1 cellular context compared by ENCODE assay signal in the genomic region with DNA sequence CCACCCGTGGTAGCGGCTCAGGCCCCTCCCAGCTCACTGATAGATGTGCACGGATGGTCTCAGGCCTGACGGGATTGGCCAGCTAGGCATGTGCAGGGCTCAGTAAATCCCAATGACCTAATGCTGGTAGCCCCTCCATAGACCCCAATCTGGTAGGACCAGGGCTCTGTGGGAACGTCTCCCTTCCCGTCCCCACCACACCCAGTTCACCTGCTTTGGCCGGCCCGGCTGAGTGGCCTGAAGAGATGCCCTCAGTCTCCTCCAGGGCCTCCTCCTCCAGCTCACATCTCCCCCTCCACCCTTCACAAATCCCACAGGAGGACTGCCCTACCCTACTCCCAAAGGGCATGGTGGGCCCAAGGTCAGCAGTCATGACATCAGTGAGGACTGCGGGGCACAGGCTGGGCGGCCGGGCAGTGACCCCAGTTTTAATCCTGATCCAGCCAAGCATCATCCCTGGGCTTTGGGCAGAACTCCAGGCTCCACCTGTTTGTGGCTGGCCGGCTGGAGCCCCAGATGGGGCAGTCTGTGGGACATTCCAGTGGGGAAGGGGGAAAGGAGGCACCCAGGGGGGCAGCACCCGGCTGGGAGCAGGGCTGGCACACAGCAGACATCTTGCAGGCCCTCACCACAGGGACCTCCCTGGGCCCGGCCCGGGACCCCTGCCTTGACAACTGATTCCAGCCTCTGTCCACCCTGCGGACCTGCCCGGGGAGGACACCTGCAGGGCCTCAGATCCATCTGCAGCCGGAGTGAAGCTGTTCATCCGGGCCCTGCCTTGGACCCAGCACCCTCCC.
TF ChIP-seq lines count a peak whose summit lies in the region.

No MANE protein-coding gene starts in this region.

TF ChIP-seq in GM23338, 12 proteins besides CTCF, POLR2A, EP300 and RAD21 (continued from another document):
- TF ChIP-seq, protein P1, sequence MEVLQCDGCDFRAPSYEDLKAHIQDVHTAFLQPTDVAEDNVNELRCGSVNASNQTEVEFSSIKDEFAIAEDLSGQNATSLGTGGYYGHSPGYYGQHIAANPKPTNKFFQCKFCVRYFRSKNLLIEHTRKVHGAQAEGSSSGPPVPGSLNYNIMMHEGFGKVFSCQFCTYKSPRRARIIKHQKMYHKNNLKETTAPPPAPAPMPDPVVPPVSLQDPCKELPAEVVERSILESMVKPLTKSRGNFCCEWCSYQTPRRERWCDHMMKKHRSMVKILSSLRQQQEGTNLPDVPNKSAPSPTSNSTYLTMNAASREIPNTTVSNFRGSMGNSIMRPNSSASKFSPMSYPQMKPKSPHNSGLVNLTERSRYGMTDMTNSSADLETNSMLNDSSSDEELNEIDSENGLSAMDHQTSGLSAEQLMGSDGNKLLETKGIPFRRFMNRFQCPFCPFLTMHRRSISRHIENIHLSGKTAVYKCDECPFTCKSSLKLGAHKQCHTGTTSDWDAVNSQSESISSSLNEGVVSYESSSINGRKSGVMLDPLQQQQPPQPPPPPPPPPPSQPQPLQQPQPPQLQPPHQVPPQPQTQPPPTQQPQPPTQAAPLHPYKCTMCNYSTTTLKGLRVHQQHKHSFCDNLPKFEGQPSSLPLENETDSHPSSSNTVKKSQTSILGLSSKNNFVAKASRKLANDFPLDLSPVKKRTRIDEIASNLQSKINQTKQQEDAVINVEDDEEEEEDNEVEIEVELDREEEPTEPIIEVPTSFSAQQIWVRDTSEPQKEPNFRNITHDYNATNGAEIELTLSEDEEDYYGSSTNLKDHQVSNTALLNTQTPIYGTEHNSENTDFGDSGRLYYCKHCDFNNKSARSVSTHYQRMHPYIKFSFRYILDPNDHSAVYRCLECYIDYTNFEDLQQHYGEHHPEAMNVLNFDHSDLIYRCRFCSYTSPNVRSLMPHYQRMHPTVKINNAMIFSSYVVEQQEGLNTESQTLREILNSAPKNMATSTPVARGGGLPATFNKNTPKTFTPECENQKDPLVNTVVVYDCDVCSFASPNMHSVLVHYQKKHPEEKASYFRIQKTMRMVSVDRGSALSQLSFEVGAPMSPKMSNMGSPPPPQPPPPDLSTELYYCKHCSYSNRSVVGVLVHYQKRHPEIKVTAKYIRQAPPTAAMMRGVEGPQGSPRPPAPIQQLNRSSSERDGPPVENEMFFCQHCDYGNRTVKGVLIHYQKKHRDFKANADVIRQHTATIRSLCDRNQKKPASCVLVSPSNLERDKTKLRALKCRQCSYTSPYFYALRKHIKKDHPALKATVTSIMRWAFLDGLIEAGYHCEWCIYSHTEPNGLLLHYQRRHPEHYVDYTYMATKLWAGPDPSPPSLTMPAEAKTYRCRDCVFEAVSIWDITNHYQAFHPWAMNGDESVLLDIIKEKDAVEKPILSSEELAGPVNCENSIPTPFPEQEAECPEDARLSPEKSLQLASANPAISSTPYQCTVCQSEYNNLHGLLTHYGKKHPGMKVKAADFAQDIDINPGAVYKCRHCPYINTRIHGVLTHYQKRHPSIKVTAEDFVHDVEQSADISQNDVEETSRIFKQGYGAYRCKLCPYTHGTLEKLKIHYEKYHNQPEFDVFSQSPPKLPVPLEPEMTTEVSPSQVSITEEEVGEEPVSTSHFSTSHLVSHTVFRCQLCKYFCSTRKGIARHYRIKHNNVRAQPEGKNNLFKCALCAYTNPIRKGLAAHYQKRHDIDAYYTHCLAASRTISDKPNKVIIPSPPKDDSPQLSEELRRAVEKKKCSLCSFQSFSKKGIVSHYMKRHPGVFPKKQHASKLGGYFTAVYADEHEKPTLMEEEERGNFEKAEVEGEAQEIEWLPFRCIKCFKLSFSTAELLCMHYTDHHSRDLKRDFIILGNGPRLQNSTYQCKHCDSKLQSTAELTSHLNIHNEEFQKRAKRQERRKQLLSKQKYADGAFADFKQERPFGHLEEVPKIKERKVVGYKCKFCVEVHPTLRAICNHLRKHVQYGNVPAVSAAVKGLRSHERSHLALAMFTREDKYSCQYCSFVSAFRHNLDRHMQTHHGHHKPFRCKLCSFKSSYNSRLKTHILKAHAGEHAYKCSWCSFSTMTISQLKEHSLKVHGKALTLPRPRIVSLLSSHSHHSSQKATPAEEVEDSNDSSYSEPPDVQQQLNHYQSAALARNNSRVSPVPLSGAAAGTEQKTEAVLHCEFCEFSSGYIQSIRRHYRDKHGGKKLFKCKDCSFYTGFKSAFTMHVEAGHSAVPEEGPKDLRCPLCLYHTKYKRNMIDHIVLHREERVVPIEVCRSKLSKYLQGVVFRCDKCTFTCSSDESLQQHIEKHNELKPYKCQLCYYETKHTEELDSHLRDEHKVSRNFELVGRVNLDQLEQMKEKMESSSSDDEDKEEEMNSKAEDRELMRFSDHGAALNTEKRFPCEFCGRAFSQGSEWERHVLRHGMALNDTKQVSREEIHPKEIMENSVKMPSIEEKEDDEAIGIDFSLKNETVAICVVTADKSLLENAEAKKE (CRISPR knock-in tag; IDR thresholded peaks at IDR 0.05), result no peak
- TF ChIP-seq POLR2AphosphoS5 (IDR thresholded peaks at IDR 0.05; ENCODE audit: low read depth) (no peak), STAT1 (IDR thresholded peaks at IDR 0.05; ENCODE audit: unreplicated experiment) (no peak), ZNF114 (CRISPR knock-in tag; IDR thresholded peaks at IDR 0.05) (no peak)
- TF ChIP-seq, protein P2, sequence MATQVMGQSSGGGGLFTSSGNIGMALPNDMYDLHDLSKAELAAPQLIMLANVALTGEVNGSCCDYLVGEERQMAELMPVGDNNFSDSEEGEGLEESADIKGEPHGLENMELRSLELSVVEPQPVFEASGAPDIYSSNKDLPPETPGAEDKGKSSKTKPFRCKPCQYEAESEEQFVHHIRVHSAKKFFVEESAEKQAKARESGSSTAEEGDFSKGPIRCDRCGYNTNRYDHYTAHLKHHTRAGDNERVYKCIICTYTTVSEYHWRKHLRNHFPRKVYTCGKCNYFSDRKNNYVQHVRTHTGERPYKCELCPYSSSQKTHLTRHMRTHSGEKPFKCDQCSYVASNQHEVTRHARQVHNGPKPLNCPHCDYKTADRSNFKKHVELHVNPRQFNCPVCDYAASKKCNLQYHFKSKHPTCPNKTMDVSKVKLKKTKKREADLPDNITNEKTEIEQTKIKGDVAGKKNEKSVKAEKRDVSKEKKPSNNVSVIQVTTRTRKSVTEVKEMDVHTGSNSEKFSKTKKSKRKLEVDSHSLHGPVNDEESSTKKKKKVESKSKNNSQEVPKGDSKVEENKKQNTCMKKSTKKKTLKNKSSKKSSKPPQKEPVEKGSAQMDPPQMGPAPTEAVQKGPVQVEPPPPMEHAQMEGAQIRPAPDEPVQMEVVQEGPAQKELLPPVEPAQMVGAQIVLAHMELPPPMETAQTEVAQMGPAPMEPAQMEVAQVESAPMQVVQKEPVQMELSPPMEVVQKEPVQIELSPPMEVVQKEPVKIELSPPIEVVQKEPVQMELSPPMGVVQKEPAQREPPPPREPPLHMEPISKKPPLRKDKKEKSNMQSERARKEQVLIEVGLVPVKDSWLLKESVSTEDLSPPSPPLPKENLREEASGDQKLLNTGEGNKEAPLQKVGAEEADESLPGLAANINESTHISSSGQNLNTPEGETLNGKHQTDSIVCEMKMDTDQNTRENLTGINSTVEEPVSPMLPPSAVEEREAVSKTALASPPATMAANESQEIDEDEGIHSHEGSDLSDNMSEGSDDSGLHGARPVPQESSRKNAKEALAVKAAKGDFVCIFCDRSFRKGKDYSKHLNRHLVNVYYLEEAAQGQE (IDR thresholded peaks at IDR 0.05; ENCODE audit: unreplicated experiment), result no peak
